ENCODE assay signal across 19 cellular contexts in the genomic region with DNA sequence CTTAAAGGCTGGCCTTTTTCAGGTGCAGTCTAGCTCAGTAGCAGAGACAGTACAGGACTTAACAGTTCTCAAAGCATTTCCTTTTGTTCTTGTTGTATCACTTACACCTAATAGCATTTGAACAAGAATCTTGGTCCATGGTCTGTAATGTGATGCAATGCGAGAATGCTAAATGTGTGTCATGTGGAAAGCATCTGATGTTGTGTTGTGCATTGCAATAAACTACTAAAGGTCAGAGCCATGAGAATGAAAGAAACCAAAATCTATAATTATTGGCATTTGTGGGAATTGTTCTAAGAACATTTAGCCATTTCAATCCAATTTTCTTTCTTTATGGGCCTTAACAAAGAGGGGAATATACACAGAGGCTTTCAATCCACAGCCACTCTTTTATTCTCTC.
"Had no signal": no experiment of that assay in that cellular context is flagged by ENCODE, and none has a peak within 500 bp of the region (broad histone marks: within the 10 kb centered on the region; RNA-seq: fewer than 3 reads in every experiment).

No MANE protein-coding gene starts in this region.

- H3K4me1 ChIP-seq: colonic mucosa, esophagus squamous epithelium, heart left ventricle, spleen, tibial nerve, upper lobe of right lung had no signal

- H3K36me3 ChIP-seq: colonic mucosa, esophagus squamous epithelium, heart left ventricle, spleen, tibial nerve, upper lobe of right lung had no signal

- DNase-seq: cerebellar nuclear complex; colonic mucosa; dermis blood vessel endothelial cell; esophagus squamous epithelium; foreskin melanocyte; heart left ventricle; hippocampal formation; kidney glomerular epithelial cell; naive thymus-derived CD4-positive, alpha-beta T cell; right cardiac atrium; spleen; stimulated activated CD4-positive, alpha-beta T cell treated with anti-CD3 and anti-CD28 coated beads, Interleukin-15, amount 100 ng/mL, for 24 hours; stimulated activated CD4-positive, alpha-beta T cell treated with anti-CD3 and anti-CD28 coated beads, Interleukin-1b, Interleukin-23, amount 100 ng/mL, for 48 hours; stimulated activated CD4-positive, alpha-beta T cell treated with anti-CD3 and anti-CD28 coated beads, Interleukin-4, amount 100 ng/mL, for 24 hours; upper lobe of right lung had no signal

- H3K4me1 Mint-ChIP-seq: naive thymus-derived CD4-positive, alpha-beta T cell; stimulated activated memory B cell treated with anti-CD40 and anti-IgM and Interleukin-4, amounts not matched to agents 10 μg/mL and 1 μg/mL and 100 μg/mL, for 72 hours had no signal

- H3K27ac Mint-ChIP-seq: naive thymus-derived CD4-positive, alpha-beta T cell; stimulated activated memory B cell treated with anti-CD40 and anti-IgM and Interleukin-4, amounts not matched to agents 10 μg/mL and 1 μg/mL and 100 μg/mL, for 72 hours; stimulated activated naive CD8-positive, alpha-beta T cell treated with anti-CD3 and anti-CD28 coated beads, Interleukin-15, Interleukin-2, amounts not matched to agents 100 ng/mL and 50 ng/mL, for 24 hours had no signal

- H3K27ac ChIP-seq: colonic mucosa, esophagus squamous epithelium, heart left ventricle, spleen, tibial nerve, upper lobe of right lung had no signal

- H3K4me3 ChIP-seq: colonic mucosa, esophagus squamous epithelium, heart left ventricle, spleen, tibial nerve, upper lobe of right lung had no signal

- H3K9me3 ChIP-seq: colonic mucosa, esophagus squamous epithelium, heart left ventricle, tibial nerve, upper lobe of right lung had no signal

- H3K27me3 Mint-ChIP-seq: naive thymus-derived CD4-positive, alpha-beta T cell; stimulated activated memory B cell treated with anti-CD40 and anti-IgM and Interleukin-4, amounts not matched to agents 10 μg/mL and 1 μg/mL and 100 μg/mL, for 72 hours; stimulated activated naive CD8-positive, alpha-beta T cell treated with anti-CD3 and anti-CD28 coated beads, Interleukin-15, Interleukin-2, amounts not matched to agents 100 ng/mL and 50 ng/mL, for 24 hours had no signal

- ATAC-seq: heart left ventricle; naive thymus-derived CD4-positive, alpha-beta T cell; right cardiac atrium; stimulated activated memory B cell treated with anti-CD40 and anti-IgM and Interleukin-4, amounts not matched to agents 10 μg/mL and 1 μg/mL and 100 μg/mL, for 72 hours; upper lobe of right lung had no signal

- H3K27me3 ChIP-seq: colonic mucosa, esophagus squamous epithelium, heart left ventricle, spleen, tibial nerve, upper lobe of right lung had no signal

- H3K4me3 Mint-ChIP-seq: naive thymus-derived CD4-positive, alpha-beta T cell; stimulated activated memory B cell treated with anti-CD40 and anti-IgM and Interleukin-4, amounts not matched to agents 10 μg/mL and 1 μg/mL and 100 μg/mL, for 72 hours; stimulated activated naive CD8-positive, alpha-beta T cell treated with anti-CD3 and anti-CD28 coated beads, Interleukin-15, Interleukin-2, amounts not matched to agents 100 ng/mL and 50 ng/mL, for 24 hours had no signal

- FAIRE-seq: islet of Langerhans had no signal

- H3K9me3 Mint-ChIP-seq: stimulated activated memory B cell treated with anti-CD40 and anti-IgM and Interleukin-4, amounts not matched to agents 10 μg/mL and 1 μg/mL and 100 μg/mL, for 72 hours had no signal

- H3K36me3 Mint-ChIP-seq: naive thymus-derived CD4-positive, alpha-beta T cell; stimulated activated memory B cell treated with anti-CD40 and anti-IgM and Interleukin-4, amounts not matched to agents 10 μg/mL and 1 μg/mL and 100 μg/mL, for 72 hours had no signal
